In the genomic region with DNA sequence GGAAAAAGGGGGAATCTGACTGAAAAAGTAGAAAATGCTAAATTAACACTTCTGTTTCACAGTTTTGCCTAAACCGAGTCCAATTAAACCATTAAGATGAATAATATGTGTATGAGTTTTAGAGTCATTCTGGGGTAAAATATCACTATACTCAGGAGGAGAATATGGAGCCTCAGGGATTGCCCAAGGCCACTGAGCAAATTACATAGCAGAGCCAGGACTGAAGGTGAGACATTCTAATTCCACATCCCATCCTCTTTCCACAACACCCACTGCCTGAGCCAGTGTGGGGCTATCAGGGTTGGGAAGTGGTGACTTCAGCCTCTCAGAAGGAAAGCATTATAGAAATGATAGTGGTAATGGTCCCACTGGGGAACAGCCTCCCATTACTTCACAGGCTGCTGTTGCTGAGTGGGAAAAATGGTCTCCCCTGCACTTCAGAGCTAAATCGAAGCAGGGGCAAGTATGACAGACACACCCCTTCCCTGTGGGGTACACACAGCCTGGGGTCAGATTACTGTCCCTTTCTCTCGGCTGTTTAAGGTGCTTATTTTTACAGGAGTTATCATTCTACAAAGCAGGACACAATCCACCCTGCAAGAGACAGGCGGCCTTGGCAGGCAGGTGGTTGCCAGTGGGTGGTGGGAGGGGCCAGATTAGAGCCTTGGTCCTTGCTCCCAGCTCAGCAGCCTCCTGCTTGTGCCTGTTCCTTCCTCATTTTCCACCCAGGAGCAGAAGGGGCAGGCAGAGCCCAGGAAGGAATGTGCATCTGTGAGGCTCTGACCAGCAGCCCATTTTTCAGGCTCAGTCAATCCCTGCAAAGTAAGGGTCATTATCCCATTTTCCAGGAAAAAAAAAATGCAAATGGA, we compare ENCODE assay signal across 16 cellular contexts. TPM values are rescaled to one million over a fixed set of nuclear protein-coding genes. Genes with fewer than 3 reads are reported as not detected.
A peak's percentile ranks its signal among the peaks of the same experiment; 100 is the strongest.
DNase-seq lines count a peak whose midpoint lies in the region; ATAC-seq and TF ChIP-seq lines count a peak whose summit lies in the region.
"Had no signal": no experiment of that assay in that cellular context is flagged by ENCODE, and none has a peak within 500 bp of the region (broad histone marks: within the 10 kb centered on the region; RNA-seq: fewer than 3 reads in every experiment).

No MANE protein-coding gene starts in this region.

- peak overlapping the region; percentile 60 for H3K27ac ChIP-seq in vagina

- H3K27ac Mint-ChIP-seq in glutamatergic neuron (ENCODE audit: unreplicated experiment) = peak overlapping the region; percentile 60
- no peak overlapping the region for H3K27ac Mint-ChIP-seq in T-cell
- H3K27ac Mint-ChIP-seq in stimulated activated effector memory CD8-positive, alpha-beta T cell treated with anti-CD3 and anti-CD28 coated beads, Interleukin-12 subunit alpha, Interleukin-12 subunit beta, amount 100 ng/mL, for 72 hours = no peak overlapping the region

- H3K36me3 ChIP-seq in vagina = no peaks in the 10 kb centered on the region

- H3K4me1 ChIP-seq in vagina = peaks cover 31% of the 10 kb centered on the region

- H3K4me1 Mint-ChIP-seq in glutamatergic neuron (ENCODE audit: low read depth, unreplicated experiment) (peaks cover 16% of the 10 kb centered on the region), T-cell (peaks cover 0 to 16% (median 14%) of the 10 kb centered on the region in 3 donors)
- H3K4me1 Mint-ChIP-seq in stimulated activated effector memory CD8-positive, alpha-beta T cell treated with anti-CD3 and anti-CD28 coated beads, Interleukin-12 subunit alpha, Interleukin-12 subunit beta, amount 100 ng/mL, for 72 hours = peaks cover 12% of the 10 kb centered on the region

- H3K27me3 Mint-ChIP-seq in glutamatergic neuron (ENCODE audit: unreplicated experiment) = peaks cover 2% of the 10 kb centered on the region
- H3K27me3 Mint-ChIP-seq in T-cell = peaks cover 3 to 4% of the 10 kb centered on the region in 2 donors

- DNase-seq in SHP77 (lab: John Stamatoyannopoulos, UW) = peak; percentile 23 to 40
- no peak for DNase-seq in SHP77 treated with DMSO at 0.1 percent for 48 hours (lab: John Stamatoyannopoulos, UW)
- peak; percentile 48 for DNase-seq in NCI-H510A treated with DMSO at 0.1 percent for 48 hours (lab: John Stamatoyannopoulos, UW)
- DNase-seq in glutamatergic neuron = peak; percentile 47
- DNase-seq in vagina (ENCODE audit: extremely low spot score in 2 of 2) = no peak
- DNase-seq in T-cell = no peak
- no peak for DNase-seq in stimulated activated naive CD4-positive, alpha-beta T cell (lab: John Stamatoyannopoulos, UW)
- DNase-seq in stimulated activated effector memory CD8-positive, alpha-beta T cell treated with anti-CD3 and anti-CD28 coated beads, Interleukin-12 subunit alpha, Interleukin-12 subunit beta, amount 100 ng/mL, for 72 hours (ENCODE audit: low spot score in 2 of 2) = no peak
- DNase-seq: activated CD4-positive, alpha-beta T cell treated with anti-CD3 and anti-CD28 coated beads, Interleukin-2, amount 50 U/mL, for 48 hours; activated effector memory CD4-positive, alpha-beta T cell treated with Interleukin-2 at 50 U/mL for 16 hours; foreskin melanocyte; NCI-H187 treated with DMSO at 0.1 percent for 48 hours; OCI-M1; stimulated activated CD4-positive, alpha-beta T cell treated with anti-CD3 and anti-CD28 coated beads, Interleukin-4, amount 100 ng/mL, for 1 hour; stimulated activated naive CD4-positive, alpha-beta T cell treated with Interleukin-2 at 50 U/mL for 16 hours; T-helper 9 cell had no signal

- H3K4me3 ChIP-seq in vagina = no peak overlapping the region

- ATAC-seq in T-cell (replicated peaks in 1 of 4) = no peak
- ATAC-seq in stimulated activated effector memory CD8-positive, alpha-beta T cell treated with anti-CD3 and anti-CD28 coated beads, Interleukin-12 subunit alpha, Interleukin-12 subunit beta, amount 100 ng/mL, for 72 hours = no peak

- H3K9me3 ChIP-seq in vagina = no peaks in the 10 kb centered on the region

- H3K36me3 Mint-ChIP-seq in glutamatergic neuron (ENCODE audit: unreplicated experiment) (no peaks in the 10 kb centered on the region), T-cell (no peaks in the 10 kb centered on the region)
- no peaks in the 10 kb centered on the region for H3K36me3 Mint-ChIP-seq in stimulated activated effector memory CD8-positive, alpha-beta T cell treated with anti-CD3 and anti-CD28 coated beads, Interleukin-12 subunit alpha, Interleukin-12 subunit beta, amount 100 ng/mL, for 72 hours

- CTCF ChIA-PET in T-cell (lab: Charles Lee) = interaction anchor here in 1 of 2 donors (0.5 kb wide), 1 partner anchor 1165 kb away, joined by 3 read pairs; no protein-coding TSS in a partner anchor

- TF ChIP-seq CTCF in glutamatergic neuron (IDR thresholded peaks at IDR 0.05; ENCODE audit: partially characterized antibody, unreplicated experiment) (no peak), vagina (IDR thresholded peaks at IDR 0.05) (no peak)

- no peak for TF ChIP-seq POLR2A in vagina (IDR thresholded peaks at IDR 0.05)

- POLR2A ChIA-PET in T-cell (lab: Charles Lee) = no interaction called here

- H3K9me3 Mint-ChIP-seq in glutamatergic neuron (ENCODE audit: unreplicated experiment) (no peaks in the 10 kb centered on the region), T-cell (no peaks in the 10 kb centered on the region)
- H3K9me3 Mint-ChIP-seq in stimulated activated effector memory CD8-positive, alpha-beta T cell treated with anti-CD3 and anti-CD28 coated beads, Interleukin-12 subunit alpha, Interleukin-12 subunit beta, amount 100 ng/mL, for 72 hours = no peaks in the 10 kb centered on the region

- intact Hi-C loops in vagina (cut with DNase I) = no loop called here

- H3K4me3 Mint-ChIP-seq in glutamatergic neuron (ENCODE audit: unreplicated experiment) = peak overlapping the region; percentile 50
- no peak overlapping the region for H3K4me3 Mint-ChIP-seq in T-cell
- no peak overlapping the region for H3K4me3 Mint-ChIP-seq in stimulated activated effector memory CD8-positive, alpha-beta T cell treated with anti-CD3 and anti-CD28 coated beads, Interleukin-12 subunit alpha, Interleukin-12 subunit beta, amount 100 ng/mL, for 72 hours

- H3K27me3 ChIP-seq in vagina = no peaks in the 10 kb centered on the region

RNA-seq across cellular contexts. Expression of a gene that starts 9.5 kb away (rescaled TPM):
- 12.8 TPM for total RNA-seq in glutamatergic neuron (ENCODE audit: unreplicated experiment)
- total RNA-seq in vagina = 22.8 TPM
- 1 to 10 TPM in 4 of 5 donors, under 1 TPM in 1; 0.63 to 2.5 (median 1.4) TPM for total RNA-seq in T-cell

Comparison
In these comparisons a context has a peak if more than half of its experiments do, and no peak if none do; other contexts are left out.
1. DNase-seq: peak in SHP77 (2 of 2), NCI-H510A treated with DMSO at 0.1 percent for 48 hours (single experiment) and glutamatergic neuron (single experiment); none in SHP77 treated with DMSO at 0.1 percent for 48 hours (single experiment), vagina (0 of 2), T-cell (0 of 34), stimulated activated naive CD4-positive, alpha-beta T cell (0 of 6) and stimulated activated effector memory CD8-positive, alpha-beta T cell treated with anti-CD3 and anti-CD28 coated beads, Interleukin-12 subunit alpha, Interleukin-12 subunit beta, amount 100 ng/mL, for 72 hours (0 of 2).